Comparison of ENCODE assay signal across 13 cellular contexts in genomic region chr10:133230023-133230319, GRCh38. TPM values are rescaled to one million over a fixed set of nuclear protein-coding genes. Genes with fewer than 3 reads are reported as not detected.
DNase-seq lines count a peak whose midpoint lies in the region; ATAC-seq and TF ChIP-seq lines count a peak whose summit lies in the region.
"Had no signal": no experiment of that assay in that cellular context is flagged by ENCODE, and none has a peak within 500 bp of the region (broad histone marks: within the 10 kb centered on the region; RNA-seq: fewer than 3 reads in every experiment).

Gene UTF1, plus strand, starts transcription at chr10:133230217. Its CDS starts 72 bp downstream, at chr10:133230289.

- peaks cover 0 to 5% (median 3%) of the 10 kb centered on the region in 3 donors for H3K36me3 Mint-ChIP-seq in CD8-positive, alpha-beta memory T cell
- H3K36me3 Mint-ChIP-seq in endodermal cell (ENCODE audit: low read depth) = peaks cover 2% of the 10 kb centered on the region

- H3K27me3 ChIP-seq in CD8-positive, alpha-beta memory T cell (ENCODE audit: insufficient read depth, low read length, poor library complexity, severe bottlenecking) = peaks cover 6% of the 10 kb centered on the region
- H3K27me3 ChIP-seq in HUES6 (ENCODE audit: control insufficient read depth, insufficient read depth, low read length) (peaks cover 79% of the 10 kb centered on the region), endodermal cell (ENCODE audit: control insufficient read depth, insufficient read depth, low read length, poor library complexity, severe bottlenecking) (peaks cover 81% of the 10 kb centered on the region), neuronal stem cell (ENCODE audit: control insufficient read depth in 3 of 3, insufficient read depth in 3 of 3, low read depth in 1 of 3, low read length in 3 of 3) (peaks cover 19 to 73% (median 64%) of the 10 kb centered on the region in 3 experiments)

- H3K18ac ChIP-seq in neuronal stem cell (ENCODE audit: low read length) = peak within 1 kb of the TSS; percentile 64

- no peak within 1 kb of the TSS for H3K27ac ChIP-seq in CD8-positive, alpha-beta memory T cell (ENCODE audit: low read depth, low read length)
- H3K27ac ChIP-seq in HUES6 (ENCODE audit: low read depth, low read length) (no peak within 1 kb of the TSS), endodermal cell (ENCODE audit: low read depth, low read length) (no peak within 1 kb of the TSS), neuronal stem cell (replicated peaks; ENCODE audit: low read length) (no peak within 1 kb of the TSS)
- H3K27ac ChIP-seq: right atrium auricular region had no signal

- no peak within 1 kb of the TSS for H2BK120ac ChIP-seq in neuronal stem cell (ENCODE audit: low read depth, low read length)

- peak within 1 kb of the TSS in 1 of 8 donors; percentile 52 for H3K27ac Mint-ChIP-seq in CD8-positive, alpha-beta memory T cell
- H3K27ac Mint-ChIP-seq in endodermal cell = no peak within 1 kb of the TSS
- H3K27ac Mint-ChIP-seq: activated CD4-positive, alpha-beta memory T cell treated with anti-CD3 and anti-CD28 coated beads, Interleukin-2, amount 10 ng/mL, durations not matched to agents 7 days and 5 days had no signal

- H3K4me2 ChIP-seq in neuronal stem cell (ENCODE audit: insufficient read depth, low read length, poor library complexity, severe bottlenecking) = peak within 1 kb of the TSS; percentile 91

- TF ChIP-seq CTCF in endodermal cell (conservative IDR thresholded peaks at IDR 0.05) = no peak

- peak within 1 kb of the TSS; percentile 88 for H2AK5ac ChIP-seq in neuronal stem cell (ENCODE audit: low read depth, low read length)

- H3K23ac ChIP-seq in neuronal stem cell (ENCODE audit: low read depth, low read length, poor library complexity) = peak within 1 kb of the TSS; percentile 93

- no peak within 1 kb of the TSS for H3K4ac ChIP-seq in neuronal stem cell (ENCODE audit: low read length)

- H2BK15ac ChIP-seq in neuronal stem cell (ENCODE audit: low read length) = no peak within 1 kb of the TSS

- H3K9me3 Mint-ChIP-seq in CD8-positive, alpha-beta memory T cell = no peaks in the 10 kb centered on the region
- H3K9me3 Mint-ChIP-seq in endodermal cell = peaks cover 5% of the 10 kb centered on the region
- H3K9me3 Mint-ChIP-seq: activated CD4-positive, alpha-beta memory T cell treated with anti-CD3 and anti-CD28 coated beads, Interleukin-2, amount 10 ng/mL, durations not matched to agents 7 days and 5 days had no signal

- H2BK12ac ChIP-seq in neuronal stem cell (ENCODE audit: low read length) = peak within 1 kb of the TSS; percentile 84

- no peaks in the 10 kb centered on the region for H3K79me1 ChIP-seq in neuronal stem cell (ENCODE audit: low read depth, low read length)

- H4K91ac ChIP-seq in neuronal stem cell (ENCODE audit: low read depth, low read length, poor library complexity) = no peak within 1 kb of the TSS

- POLR2A ChIA-PET in CD8-positive, alpha-beta memory T cell (lab: Charles Lee) = no interaction called here

- no peak within 1 kb of the TSS for H4K8ac ChIP-seq in neuronal stem cell (ENCODE audit: low read depth, low read length)

- H3K9me3 ChIP-seq in CD8-positive, alpha-beta memory T cell (ENCODE audit: low read length) = no peaks in the 10 kb centered on the region
- no peaks in the 10 kb centered on the region for H3K9me3 ChIP-seq in HUES6 (ENCODE audit: control insufficient read depth, insufficient read depth, low read depth, low read length)
- H3K9me3 ChIP-seq in endodermal cell (ENCODE audit: control insufficient read depth, low read length) = no peaks in the 10 kb centered on the region
- peaks cover 0 to 11% of the 10 kb centered on the region in 2 donors for H3K9me3 ChIP-seq in neuronal stem cell (replicated peaks in 1 of 2; ENCODE audit: control insufficient read depth in 2 of 2, insufficient read depth in 1 of 2, low read depth in 1 of 2, low read length in 2 of 2)
- H3K9me3 ChIP-seq: right atrium auricular region had no signal

- peak within 1 kb of the TSS; percentile 70 for H3K9ac ChIP-seq in HUES6 (ENCODE audit: low read length)
- no peak within 1 kb of the TSS for H3K9ac ChIP-seq in endodermal cell (ENCODE audit: extremely low read depth, low read length, poor library complexity, severe bottlenecking)
- peak within 1 kb of the TSS; percentile 77 for H3K9ac ChIP-seq in neuronal stem cell (ENCODE audit: low read depth, low read length, poor library complexity)

- peak within 1 kb of the TSS; percentile 40 to 90 (median 57) for H3K4me3 Mint-ChIP-seq in CD8-positive, alpha-beta memory T cell
- H3K4me3 Mint-ChIP-seq in endodermal cell = peak within 1 kb of the TSS; percentile 42

- CTCF ChIA-PET in CD8-positive, alpha-beta memory T cell (lab: Charles Lee) = no interaction called here

- WGBS in endodermal cell (ENCODE audit: insufficient coverage in 1 of 2, insufficient read length in 1 of 2), 2 experiments = 0 to 1% methylated on average over 5 to 31 of the region's 40 CpGs
- WGBS in neuronal stem cell (ENCODE audit: extremely low coverage in 2 of 2, insufficient read length in 2 of 2, insufficient replicate concordance in 1 of 2), 2 donors = no CpG with 5 or more reads among the region's 40 CpGs

- no peak within 1 kb of the TSS for H2BK5ac ChIP-seq in neuronal stem cell (ENCODE audit: low read length)

- peaks cover 11 to 27% (median 16%) of the 10 kb centered on the region in 3 donors for H3K4me1 Mint-ChIP-seq in CD8-positive, alpha-beta memory T cell
- H3K4me1 Mint-ChIP-seq in endodermal cell = peaks cover 5% of the 10 kb centered on the region

- H3K36me3 ChIP-seq in CD8-positive, alpha-beta memory T cell (ENCODE audit: insufficient read depth, low read length) = no peaks in the 10 kb centered on the region
- H3K36me3 ChIP-seq in HUES6 (ENCODE audit: control insufficient read depth, insufficient read depth, low read length) (no peaks in the 10 kb centered on the region), endodermal cell (ENCODE audit: control insufficient read depth, insufficient read depth, low read length) (no peaks in the 10 kb centered on the region), neuronal stem cell (replicated peaks in 1 of 2; ENCODE audit: control insufficient read depth in 2 of 2, insufficient read depth in 2 of 2, low read length in 2 of 2) (no peaks in the 10 kb centered on the region)
- H3K36me3 ChIP-seq: right atrium auricular region had no signal

- no peaks in the 10 kb centered on the region for H3K4me1 ChIP-seq in CD8-positive, alpha-beta memory T cell (ENCODE audit: insufficient read depth, low read length)
- H3K4me1 ChIP-seq in HUES6 (ENCODE audit: control insufficient read depth, insufficient read depth, low read length) (peaks cover 43% of the 10 kb centered on the region), endodermal cell (ENCODE audit: control insufficient read depth, insufficient read depth, low read length) (no peaks in the 10 kb centered on the region), neuronal stem cell (ENCODE audit: control insufficient read depth in 2 of 2, insufficient read depth in 1 of 2, low read depth in 1 of 2, low read length in 2 of 2) (peaks cover 1 to 7% of the 10 kb centered on the region in 2 donors)

- H2AFZ ChIP-seq in neuronal stem cell (ENCODE audit: low read length) = peak within 1 kb of the TSS; percentile 56

- ATAC-seq in HG03432 (IDR thresholded peaks at IDR 0.05; ENCODE audit: unreplicated experiment) = no peak

- DNase-seq in CD8-positive, alpha-beta memory T cell = no peak
- DNase-seq in endodermal cell = peak; percentile 67
- DNase-seq in neuronal stem cell (ENCODE audit: low spot score) = no peak
- DNase-seq in activated gamma-delta T cell (lab: John Stamatoyannopoulos, UW) = no peak
- DNase-seq in activated effector memory CD4-positive, alpha-beta T cell treated with Interleukin-2 at 50 U/mL for 16 hours = no peak
- DNase-seq: activated CD4-positive, alpha-beta memory T cell treated with anti-CD3 and anti-CD28 coated beads, Interleukin-2, amount 10 ng/mL, durations not matched to agents 7 days and 5 days; dermis blood vessel endothelial cell; NCI-H524; stimulated activated naive CD4-positive, alpha-beta T cell had no signal

- H3K27me3 Mint-ChIP-seq in CD8-positive, alpha-beta memory T cell = peaks cover 42 to 64% of the 10 kb centered on the region in 2 donors
- H3K27me3 Mint-ChIP-seq in endodermal cell (ENCODE audit: insufficient read depth) = peaks cover 84% of the 10 kb centered on the region

- H3K14ac ChIP-seq in neuronal stem cell (ENCODE audit: low read length) = peak within 1 kb of the TSS; percentile 56

- H3K4me3 ChIP-seq in CD8-positive, alpha-beta memory T cell (ENCODE audit: low read length) = no peak within 1 kb of the TSS
- H3K4me3 ChIP-seq in HUES6 (ENCODE audit: low read depth, low read length) (peak within 1 kb of the TSS; percentile 58), endodermal cell (ENCODE audit: low read length) (no peak within 1 kb of the TSS), neuronal stem cell (ENCODE audit: low read length in 2 of 2) (peak within 1 kb of the TSS in 1 of 2 donors; percentile 74)

RNA-seq across cellular contexts. Expression of gene UTF1, which starts in this region (rescaled TPM):
- not detected for total RNA-seq in CD8-positive, alpha-beta memory T cell
- not detected for polyA plus RNA-seq in CD8-positive, alpha-beta memory T cell
- 1 to 10 TPM in 1 of 2 donors, not detected in 1; 1.5 TPM for total RNA-seq in endodermal cell
- 1.1 TPM for polyA plus RNA-seq in endodermal cell (2013, experiment 1 of 2)
- polyA plus RNA-seq in endodermal cell (2013, experiment 2 of 2) = 0.54 TPM
- polyA plus RNA-seq in neuronal stem cell (2013, experiment 1 of 2) = 0.35 TPM
- polyA plus RNA-seq in neuronal stem cell (2013, experiment 2 of 2) = 0.33 TPM
- total RNA-seq: activated CD4-positive, alpha-beta memory T cell treated with anti-CD3 and anti-CD28 coated beads, Interleukin-2, amount 10 ng/mL, durations not matched to agents 7 days and 5 days; dermis blood vessel endothelial cell; right atrium auricular region; T-helper 2 cell treated with Interferon-gamma antibody and Interleukin-4, amounts not matched to agents 100 ng/mL and 5 ng/mL, for 36 hours had no signal
